20 cellular contexts compared by ENCODE assay signal in the genomic region with DNA sequence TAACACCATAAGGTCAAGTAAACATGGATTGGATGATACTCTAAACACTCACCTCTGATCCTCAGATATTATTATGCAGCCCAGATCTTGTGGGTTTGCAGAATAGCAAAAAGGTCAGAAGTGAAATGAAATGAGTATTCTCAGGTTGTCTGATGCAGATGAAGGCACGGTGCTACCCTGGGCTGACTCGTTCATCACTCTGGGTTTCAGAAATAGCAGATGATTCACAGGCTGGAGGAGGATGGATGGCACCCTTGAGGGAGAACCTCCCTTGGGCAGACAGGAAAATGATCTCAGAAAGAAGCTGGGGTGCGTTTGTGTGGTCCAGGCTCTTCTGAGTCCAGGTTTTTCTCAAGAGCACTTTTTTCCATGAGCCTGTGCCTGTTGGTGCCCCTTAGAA.
DNase-seq lines count a peak whose midpoint lies in the region; FAIRE-seq and TF ChIP-seq lines count a peak whose summit lies in the region.
"Had no signal": no experiment of that assay in that cellular context is flagged by ENCODE, and none has a peak within 500 bp of the region (broad histone marks: within the 10 kb centered on the region; RNA-seq: fewer than 3 reads in every experiment).

No MANE protein-coding gene starts in this region.

- POLR2A ChIA-PET in MCF 10A (lab: Yijun Ruan, JAX), result interaction anchor here (1.0 kb wide), 1 partner anchor 11 kb away, joined by 4 read pairs; no protein-coding TSS in a partner anchor

- CTCF ChIA-PET in mammary epithelial cell (lab: Charles Lee; ENCODE audit: low non-redundant PET), result no interaction called here
- CTCF ChIA-PET in MCF 10A (lab: Yijun Ruan, JAX), result interaction anchor here (0.6 to 1.4 kb wide), 3 partner anchors 10 to 18 kb away, joined by 3 to 4 read pairs (median 4); no protein-coding TSS in a partner anchor

- H3K79me2 ChIP-seq in mammary epithelial cell (ENCODE audit: insufficient read depth, low read length) (no peaks in the 10 kb centered on the region), astrocyte (ENCODE audit: insufficient read depth, low read length) (no peaks in the 10 kb centered on the region), smooth muscle cell (ENCODE audit: low read depth) (no peaks in the 10 kb centered on the region)

- H4K20me1 ChIP-seq in mammary epithelial cell (ENCODE audit: insufficient read depth, low read length) (no peaks in the 10 kb centered on the region), astrocyte (ENCODE audit: insufficient read depth, low read length) (no peaks in the 10 kb centered on the region), smooth muscle cell (ENCODE audit: low read depth) (no peaks in the 10 kb centered on the region)
- H4K20me1 ChIP-seq: BLaER1 treated with 17β-estradiol and CSF1 and Interleukin-3, amounts not matched to agents 10 nM and 100 nM had no signal

- H3K27ac Mint-ChIP-seq in MCF 10A (ENCODE audit: low read depth, unreplicated experiment) (no peak overlapping the region), astrocyte (ENCODE audit: unreplicated experiment) (peak overlapping the region; percentile 95)
- H3K27ac Mint-ChIP-seq: GM23338, IgD-negative memory B cell had no signal

- DNase-seq in mammary epithelial cell, result peak; percentile 76
- no peak for DNase-seq in MCF 10A (ENCODE audit: unreplicated experiment)
- DNase-seq in astrocyte (ENCODE audit: low read depth), result no peak
- peak; percentile 44 for DNase-seq in kidney glomerular epithelial cell (lab: John Stamatoyannopoulos, UW)
- DNase-seq in smooth muscle cell (lab: John Stamatoyannopoulos, UW; ENCODE audit: unreplicated experiment), result no peak
- DNase-seq in NCI-H2029 (lab: John Stamatoyannopoulos, UW), result no peak
- DNase-seq in ovary, result no peak
- DNase-seq: CD8-positive, alpha-beta memory T cell; Kasumi-1; NCI-H1105; NCI-H1694; NCI-H2107; NCI-H510A treated with DMSO at 0.1 percent for 48 hours; NCI-H774; SHP77 had no signal

- TF ChIP-seq POLR2A in ovary (IDR thresholded peaks at IDR 0.05), result no peak

- H3K36me3 Mint-ChIP-seq in MCF 10A (ENCODE audit: insufficient read depth, unreplicated experiment) (no peaks in the 10 kb centered on the region), astrocyte (ENCODE audit: low read depth, unreplicated experiment) (no peaks in the 10 kb centered on the region)
- H3K36me3 Mint-ChIP-seq: CD8-positive, alpha-beta memory T cell; IgD-negative memory B cell had no signal

- H3K27ac ChIP-seq in mammary epithelial cell (ENCODE audit: insufficient read depth, low read depth, low read length) (peak overlapping the region; percentile 56), astrocyte (ENCODE audit: low read depth, low read length) (no peak overlapping the region), smooth muscle cell (ENCODE audit: low read depth) (peak overlapping the region; percentile 83), ovary (no peak overlapping the region)
- H3K27ac ChIP-seq: BLaER1 treated with 17β-estradiol and CSF1 and Interleukin-3, amounts not matched to agents 10 nM and 100 nM had no signal

- H3K27me3 Mint-ChIP-seq in MCF 10A (ENCODE audit: insufficient read depth, unreplicated experiment) (no peaks in the 10 kb centered on the region), astrocyte (ENCODE audit: low read depth, unreplicated experiment) (no peaks in the 10 kb centered on the region)
- H3K27me3 Mint-ChIP-seq: CD8-positive, alpha-beta memory T cell; IgD-negative memory B cell had no signal

- H3K4me1 ChIP-seq in mammary epithelial cell (ENCODE audit: insufficient read depth, low read length) (peaks cover 32% of the 10 kb centered on the region), astrocyte (ENCODE audit: insufficient read depth, low read length) (no peaks in the 10 kb centered on the region), smooth muscle cell (ENCODE audit: low read depth) (peaks cover 3% of the 10 kb centered on the region), ovary (ENCODE audit: insufficient read depth) (no peaks in the 10 kb centered on the region)

- H3K4me1 Mint-ChIP-seq in MCF 10A (ENCODE audit: insufficient read depth, unreplicated experiment) (peaks cover 4% of the 10 kb centered on the region), astrocyte (ENCODE audit: low read depth, unreplicated experiment) (peaks cover 37% of the 10 kb centered on the region)
- H3K4me1 Mint-ChIP-seq: CD8-positive, alpha-beta memory T cell; GM23338; IgD-negative memory B cell had no signal

- H3K9me3 ChIP-seq in mammary epithelial cell (replicated peaks; ENCODE audit: insufficient read depth, low read length), result no peaks in the 10 kb centered on the region
- H3K9me3 ChIP-seq in astrocyte (ENCODE audit: insufficient read depth, low read depth, low read length), result no peaks in the 10 kb centered on the region
- no peaks in the 10 kb centered on the region for H3K9me3 ChIP-seq in smooth muscle cell (replicated peaks; ENCODE audit: low read depth)
- no peaks in the 10 kb centered on the region for H3K9me3 ChIP-seq in ovary

- intact Hi-C loops in mammary epithelial cell (cut with micrococcal nuclease) (loop anchor here (1.0 kb wide), 1 partner anchor 13 kb away; no protein-coding TSS in a partner anchor), MCF 10A (cut with micrococcal nuclease) (no loop called here), ovary (cut with DNase I) (no loop called here)

- no peak for TF ChIP-seq CTCF in mammary epithelial cell (conservative IDR thresholded peaks at IDR 0.05 in 1 of 2, IDR thresholded peaks at IDR 0.05 in 1 of 2; ENCODE audit: extremely low read depth in 1 of 2, insufficient read depth in 1 of 2, low read depth in 1 of 2, low read length in 2 of 2)
- no peak for TF ChIP-seq CTCF in MCF 10A (IDR thresholded peaks at IDR 0.05; ENCODE audit: unreplicated experiment)
- TF ChIP-seq CTCF in astrocyte (IDR thresholded peaks at IDR 0.05; ENCODE audit: insufficient read depth, low read depth, low read length), result no peak
- no peak for TF ChIP-seq CTCF in smooth muscle cell (IDR thresholded peaks at IDR 0.05; ENCODE audit: borderline replicate concordance, insufficient read depth, poor library complexity, severe bottlenecking)
- no peak for TF ChIP-seq CTCF in ovary (IDR thresholded peaks at IDR 0.05)

- no peak for FAIRE-seq in astrocyte (lab: Jason Lieb, UNC)
- FAIRE-seq: D721Med, GM12892 had no signal

- dilution Hi-C loops in mammary epithelial cell (cut with HindIII; ENCODE audit: low sequenced_read_pairs), result no loop called here

- H3K4me3 Mint-ChIP-seq in MCF 10A (ENCODE audit: unreplicated experiment) (no peak overlapping the region), astrocyte (ENCODE audit: unreplicated experiment) (peak overlapping the region; percentile 21)
- H3K4me3 Mint-ChIP-seq: CD8-positive, alpha-beta memory T cell; GM23338; IgD-negative memory B cell had no signal

- WGBS in mammary epithelial cell (ENCODE audit: low coverage, missing lambda C conversion rate), result 13% methylated on average over 3 of the region's 3 CpGs
- 22% methylated on average over 3 of the region's 3 CpGs for WGBS in smooth muscle cell (ENCODE audit: low lambda C conversion rate)
- WGBS in ovary, 3 donors, result 46 to 52% (median 47%) methylated on average over 3 of the region's 3 CpGs

- in situ Hi-C loops in mammary epithelial cell (cut with MboI; ENCODE audit: low sequenced_read_pairs in 2 of 2), result loop anchor here in 1 of 2 donors (25.0 kb wide), 1 partner anchor 1495 kb away; the partner anchor contains the start of gene GLRX3

- H3K4me3 ChIP-seq in mammary epithelial cell (replicated peaks in 1 of 3; ENCODE audit: insufficient read depth in 1 of 3, low read depth in 2 of 3, low read length in 3 of 3), result no peak overlapping the region
- no peak overlapping the region for H3K4me3 ChIP-seq in astrocyte (ENCODE audit: insufficient read depth, low read depth, low read length)
- H3K4me3 ChIP-seq in smooth muscle cell, result no peak overlapping the region
- H3K4me3 ChIP-seq in ovary, result no peak overlapping the region
- H3K4me3 ChIP-seq: BLaER1 treated with 17β-estradiol and CSF1 and Interleukin-3, amounts not matched to agents 10 nM and 100 nM; GM23338 had no signal

- no peaks in the 10 kb centered on the region for H3K36me3 ChIP-seq in mammary epithelial cell (ENCODE audit: insufficient read depth, low read length)
- no peaks in the 10 kb centered on the region for H3K36me3 ChIP-seq in astrocyte (ENCODE audit: insufficient read depth, low read length)
- no peaks in the 10 kb centered on the region for H3K36me3 ChIP-seq in smooth muscle cell (ENCODE audit: low read depth)
- no peaks in the 10 kb centered on the region for H3K36me3 ChIP-seq in ovary
- H3K36me3 ChIP-seq: BLaER1 treated with 17β-estradiol and CSF1 and Interleukin-3, amounts not matched to agents 10 nM and 100 nM had no signal

- no peak overlapping the region for H3K9ac ChIP-seq in mammary epithelial cell (ENCODE audit: insufficient read depth, low read length)
- H3K9ac ChIP-seq in astrocyte (ENCODE audit: low read length), result no peak overlapping the region
- no peak overlapping the region for H3K9ac ChIP-seq in smooth muscle cell (ENCODE audit: low read depth)
- H3K9ac ChIP-seq: BLaER1 treated with 17β-estradiol and CSF1 and Interleukin-3, amounts not matched to agents 10 nM and 100 nM had no signal

- no peaks in the 10 kb centered on the region for H3K9me3 Mint-ChIP-seq in MCF 10A (ENCODE audit: unreplicated experiment)
- no peaks in the 10 kb centered on the region for H3K9me3 Mint-ChIP-seq in astrocyte (ENCODE audit: unreplicated experiment)
- H3K9me3 Mint-ChIP-seq: GM23338 had no signal

- H3K27me3 ChIP-seq in mammary epithelial cell (ENCODE audit: insufficient read depth, low read length) (no peaks in the 10 kb centered on the region), astrocyte (ENCODE audit: insufficient read depth, low read length) (no peaks in the 10 kb centered on the region), smooth muscle cell (ENCODE audit: low read depth) (no peaks in the 10 kb centered on the region), ovary (no peaks in the 10 kb centered on the region)
- H3K27me3 ChIP-seq: BLaER1 treated with 17β-estradiol and CSF1 and Interleukin-3, amounts not matched to agents 10 nM and 100 nM had no signal

- BruUV-seq in mammary epithelial cell (replicated peaks; lab: Mats Ljungman, UMichigan) (no TSS peak), MCF 10A (replicated peaks; lab: Mats Ljungman, UMichigan) (no TSS peak)

- H3F3A ChIP-seq in smooth muscle cell (ENCODE audit: low read depth), result no peaks in the 10 kb centered on the region

- H3K4me2 ChIP-seq in mammary epithelial cell (ENCODE audit: insufficient read depth, low read depth, low read length) (peak overlapping the region; percentile 32), astrocyte (ENCODE audit: low read length) (no peak overlapping the region), smooth muscle cell (peak overlapping the region; percentile 21)
- H3K4me2 ChIP-seq: BLaER1 treated with 17β-estradiol and CSF1 and Interleukin-3, amounts not matched to agents 10 nM and 100 nM; GM23338 had no signal

- no peak for TF ChIP-seq EP300 in ovary (IDR thresholded peaks at IDR 0.05)

- peak overlapping the region; percentile 8 for H2AFZ ChIP-seq in mammary epithelial cell (ENCODE audit: low read depth, low read length)
- no peak overlapping the region for H2AFZ ChIP-seq in astrocyte (ENCODE audit: low read depth, low read length)
- no peak overlapping the region for H2AFZ ChIP-seq in smooth muscle cell (ENCODE audit: low read depth)
- H2AFZ ChIP-seq: GM23338 had no signal

Comparison
In these comparisons a context has a peak if more than half of its experiments do, and no peak if none do; other contexts are left out.
1. DNase-seq: peak in mammary epithelial cell (single experiment) and kidney glomerular epithelial cell (single experiment); none in MCF 10A (single experiment), astrocyte (single experiment), smooth muscle cell (single experiment), NCI-H2029 (single experiment) and ovary (0 of 5).
2. H3K27ac ChIP-seq: peak in mammary epithelial cell (single experiment) and smooth muscle cell (single experiment); none in astrocyte (single experiment) and ovary (0 of 2).